Comparison of ENCODE assay signal across 1 cellular context in genomic region chr6:1037430-1037829, GRCh38.
TF ChIP-seq lines count a peak whose summit lies in the region.

No MANE protein-coding gene starts in this region.

TF ChIP-seq in HepG2, 621 proteins besides CTCF, POLR2A, EP300 and RAD21 (continued from another document and continues in another):
- TF ChIP-seq PAXIP1 (CRISPR knock-in tag; conservative IDR thresholded peaks at IDR 0.05): peak; percentile 54
- no peak for TF ChIP-seq TEAD2 (CRISPR knock-in tag; IDR thresholded peaks at IDR 0.05)
- TF ChIP-seq HNF4A (CRISPR knock-in tag; IDR thresholded peaks at IDR 0.05): peak; percentile 46
- TF ChIP-seq ZNF337 (CRISPR knock-in tag; IDR thresholded peaks at IDR 0.05; ENCODE audit: borderline replicate concordance, low read depth): no peak
- TF ChIP-seq, protein P1, sequence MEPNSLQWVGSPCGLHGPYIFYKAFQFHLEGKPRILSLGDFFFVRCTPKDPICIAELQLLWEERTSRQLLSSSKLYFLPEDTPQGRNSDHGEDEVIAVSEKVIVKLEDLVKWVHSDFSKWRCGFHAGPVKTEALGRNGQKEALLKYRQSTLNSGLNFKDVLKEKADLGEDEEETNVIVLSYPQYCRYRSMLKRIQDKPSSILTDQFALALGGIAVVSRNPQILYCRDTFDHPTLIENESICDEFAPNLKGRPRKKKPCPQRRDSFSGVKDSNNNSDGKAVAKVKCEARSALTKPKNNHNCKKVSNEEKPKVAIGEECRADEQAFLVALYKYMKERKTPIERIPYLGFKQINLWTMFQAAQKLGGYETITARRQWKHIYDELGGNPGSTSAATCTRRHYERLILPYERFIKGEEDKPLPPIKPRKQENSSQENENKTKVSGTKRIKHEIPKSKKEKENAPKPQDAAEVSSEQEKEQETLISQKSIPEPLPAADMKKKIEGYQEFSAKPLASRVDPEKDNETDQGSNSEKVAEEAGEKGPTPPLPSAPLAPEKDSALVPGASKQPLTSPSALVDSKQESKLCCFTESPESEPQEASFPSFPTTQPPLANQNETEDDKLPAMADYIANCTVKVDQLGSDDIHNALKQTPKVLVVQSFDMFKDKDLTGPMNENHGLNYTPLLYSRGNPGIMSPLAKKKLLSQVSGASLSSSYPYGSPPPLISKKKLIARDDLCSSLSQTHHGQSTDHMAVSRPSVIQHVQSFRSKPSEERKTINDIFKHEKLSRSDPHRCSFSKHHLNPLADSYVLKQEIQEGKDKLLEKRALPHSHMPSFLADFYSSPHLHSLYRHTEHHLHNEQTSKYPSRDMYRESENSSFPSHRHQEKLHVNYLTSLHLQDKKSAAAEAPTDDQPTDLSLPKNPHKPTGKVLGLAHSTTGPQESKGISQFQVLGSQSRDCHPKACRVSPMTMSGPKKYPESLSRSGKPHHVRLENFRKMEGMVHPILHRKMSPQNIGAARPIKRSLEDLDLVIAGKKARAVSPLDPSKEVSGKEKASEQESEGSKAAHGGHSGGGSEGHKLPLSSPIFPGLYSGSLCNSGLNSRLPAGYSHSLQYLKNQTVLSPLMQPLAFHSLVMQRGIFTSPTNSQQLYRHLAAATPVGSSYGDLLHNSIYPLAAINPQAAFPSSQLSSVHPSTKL (CRISPR knock-in tag; IDR thresholded peaks at IDR 0.05): 0 out of 2 replicates have a peak, but pooled peaks have one; percentile 39
- TF ChIP-seq ZNF205 (CRISPR knock-in tag; IDR thresholded peaks at IDR 0.05): no peak
- TF ChIP-seq SSRP1 (CRISPR knock-in tag; IDR thresholded peaks at IDR 0.05): no peak
- TF ChIP-seq CCAR2 (optimal IDR thresholded peaks at IDR 0.05; ENCODE audit: low read depth, low read length): no peak
- no peak for TF ChIP-seq ZMYM4 (CRISPR knock-in tag; IDR thresholded peaks at IDR 0.05)
- TF ChIP-seq POGK (CRISPR knock-in tag; conservative IDR thresholded peaks at IDR 0.05): no peak
- TF ChIP-seq FOSL2 (CRISPR knock-in tag; IDR thresholded peaks at IDR 0.05): no peak
- no peak for TF ChIP-seq ATF4 (CRISPR knock-in tag; IDR thresholded peaks at IDR 0.05)
- no peak for TF ChIP-seq SMC3 (IDR thresholded peaks at IDR 0.05; ENCODE audit: low read length)
- TF ChIP-seq ZNF562 (CRISPR knock-in tag; IDR thresholded peaks at IDR 0.05; ENCODE audit: borderline replicate concordance): no peak
- TF ChIP-seq ZNF652 (CRISPR knock-in tag; IDR thresholded peaks at IDR 0.05; ENCODE audit: borderline replicate concordance, low read depth): peak; percentile 25; the same call in 1 of the 2 replicates
- TF ChIP-seq, protein P2, sequence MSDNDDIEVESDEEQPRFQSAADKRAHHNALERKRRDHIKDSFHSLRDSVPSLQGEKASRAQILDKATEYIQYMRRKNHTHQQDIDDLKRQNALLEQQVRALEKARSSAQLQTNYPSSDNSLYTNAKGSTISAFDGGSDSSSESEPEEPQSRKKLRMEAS (IDR thresholded peaks at IDR 0.05): no peak
- TF ChIP-seq NCOR1 (IDR thresholded peaks at IDR 0.05; ENCODE audit: borderline replicate concordance, low read length): no peak
- TF ChIP-seq ZNF672 (CRISPR knock-in tag; IDR thresholded peaks at IDR 0.05): no peak
- TF ChIP-seq ZNF207 (IDR thresholded peaks at IDR 0.05; ENCODE audit: borderline replicate concordance): no peak
- no peak for TF ChIP-seq ZSCAN30 (CRISPR knock-in tag; IDR thresholded peaks at IDR 0.05)
- no peak for TF ChIP-seq NR3C1 (CRISPR knock-in tag; IDR thresholded peaks at IDR 0.05)
- no peak for TF ChIP-seq KLF9 (CRISPR knock-in tag; IDR thresholded peaks at IDR 0.05; ENCODE audit: low read depth)
- TF ChIP-seq GABPA (IDR thresholded peaks at IDR 0.05; ENCODE audit: low read depth, low read length): no peak
- 0 out of 2 replicates have a peak, but pooled peaks have one; percentile 24 for TF ChIP-seq GABPA (CRISPR knock-in tag; IDR thresholded peaks at IDR 0.05; ENCODE audit: low read depth)
- no peak for TF ChIP-seq ARID4A (CRISPR knock-in tag; IDR thresholded peaks at IDR 0.05; ENCODE audit: borderline replicate concordance)
- TF ChIP-seq MXI1 (IDR thresholded peaks at IDR 0.05; ENCODE audit: borderline replicate concordance, low read depth, low read length): no peak
- TF ChIP-seq PAF1 (CRISPR knock-in tag; IDR thresholded peaks at IDR 0.05): no peak
- no peak for TF ChIP-seq ZNF609 (CRISPR knock-in tag; IDR thresholded peaks at IDR 0.05; ENCODE audit: borderline replicate concordance)
- TF ChIP-seq ZNF496 (CRISPR knock-in tag; IDR thresholded peaks at IDR 0.05; ENCODE audit: insufficient replicate concordance): no peak
- no peak for TF ChIP-seq STAG1 (CRISPR knock-in tag; IDR thresholded peaks at IDR 0.05)
- no peak for TF ChIP-seq MED8 (CRISPR knock-in tag; IDR thresholded peaks at IDR 0.05; ENCODE audit: insufficient replicate concordance)
- no peak for TF ChIP-seq ZNF781 (CRISPR knock-in tag; IDR thresholded peaks at IDR 0.05; ENCODE audit: borderline replicate concordance, not compliant biosample characterization)
- TF ChIP-seq ZSCAN31 (CRISPR knock-in tag; IDR thresholded peaks at IDR 0.05; ENCODE audit: low read depth): no peak
- TF ChIP-seq PAX8 (CRISPR knock-in tag; IDR thresholded peaks at IDR 0.05; ENCODE audit: borderline replicate concordance): no peak
- TF ChIP-seq ZNF263 (CRISPR knock-in tag; IDR thresholded peaks at IDR 0.05): no peak
- TF ChIP-seq MAFF (IDR thresholded peaks at IDR 0.05; ENCODE audit: low read depth, low read length): no peak
- no peak for TF ChIP-seq FOXP1 (IDR thresholded peaks at IDR 0.05)
- peak; percentile 77; the same call in 1 of the 2 replicates for TF ChIP-seq FOXP1 (CRISPR knock-in tag; IDR thresholded peaks at IDR 0.05)
- no peak for TF ChIP-seq ZNF782 (CRISPR knock-in tag; IDR thresholded peaks at IDR 0.05; ENCODE audit: borderline replicate concordance)
- TF ChIP-seq THAP9 (CRISPR knock-in tag; IDR thresholded peaks at IDR 0.05; ENCODE audit: borderline replicate concordance): no peak
